ENCODE assay signal across 8 cellular contexts in genomic region chr1:15617874-15618684, GRCh38. TPM values are rescaled to one million over a fixed set of nuclear protein-coding genes. Genes with fewer than 3 reads are reported as not detected.
A peak's percentile ranks its signal among the peaks of the same experiment; 100 is the strongest.
DNase-seq lines count a peak whose midpoint lies in the region; ATAC-seq lines count a peak whose summit lies in the region.

No MANE protein-coding gene starts in this region.

- H3K4me3 ChIP-seq in ACC112 (ENCODE audit: low read depth, low read length) = peak overlapping the region; percentile 86

- H3K4me1 ChIP-seq in ACC112 (ENCODE audit: control insufficient read depth, insufficient read depth, low read length, unreplicated experiment) = peaks cover 39% of the 10 kb centered on the region

- H3K27ac ChIP-seq in ACC112 (ENCODE audit: low read depth, low read length) = peak overlapping the region; percentile 62

- ATAC-seq in GM18511 (IDR thresholded peaks at IDR 0.05; ENCODE audit: unreplicated experiment) (peak; percentile 45), HG03064 (IDR thresholded peaks at IDR 0.05; ENCODE audit: low read depth, unreplicated experiment) (peak; percentile 9)

- peak overlapping the region; percentile 37 for H2AFZ ChIP-seq in ACC112 (ENCODE audit: low read length, unreplicated experiment)

- H3K79me2 ChIP-seq in ACC112 (ENCODE audit: control insufficient read depth, insufficient read depth, low read length, unreplicated experiment) = peaks cover 56% of the 10 kb centered on the region

- H3K36me3 ChIP-seq in ACC112 (ENCODE audit: insufficient read depth, low read length) = no peaks in the 10 kb centered on the region

- peak; percentile 6 for DNase-seq in NCI-H345 treated with DMSO at 0.1 percent for 48 hours (lab: John Stamatoyannopoulos, UW; ENCODE audit: unreplicated experiment)
- DNase-seq in activated naive CD4-positive, alpha-beta T cell treated with anti-CD3 and anti-CD28 coated beads, Interleukin-2, amount 50 U/mL, for 16 hours = peak; percentile 47
- peak; percentile 81 for DNase-seq in cardiac septum (ENCODE audit: low spot score)
- peak; percentile 61 for DNase-seq in pons (ENCODE audit: low spot score)
- no peak for DNase-seq in cerebellum (ENCODE audit: low spot score)

- H3K27me3 ChIP-seq in ACC112 (ENCODE audit: insufficient read depth, low read length) = no peaks in the 10 kb centered on the region

- intact Hi-C loops in cardiac septum (cut with DNase I) = loop anchor here (2.0 to 5.0 kb wide), 4 partner anchors 15 to 91 kb away; partner anchors contain the start of genes DNAJC16 and PLEKHM2

RNA-seq across cellular contexts. Expression of gene DDI2, which starts 0.8 kb away (rescaled TPM):
- total RNA-seq in cardiac septum = 23.7 TPM
- 34.2 TPM for total RNA-seq in cerebellum

RNA-seq across cellular contexts. Expression of gene AGMAT, which starts 33.2 kb away (rescaled TPM):
- total RNA-seq in cardiac septum = 0.11 TPM
- 0.45 TPM for total RNA-seq in cerebellum
